25 cellular contexts compared by ENCODE assay signal in the genomic region with DNA sequence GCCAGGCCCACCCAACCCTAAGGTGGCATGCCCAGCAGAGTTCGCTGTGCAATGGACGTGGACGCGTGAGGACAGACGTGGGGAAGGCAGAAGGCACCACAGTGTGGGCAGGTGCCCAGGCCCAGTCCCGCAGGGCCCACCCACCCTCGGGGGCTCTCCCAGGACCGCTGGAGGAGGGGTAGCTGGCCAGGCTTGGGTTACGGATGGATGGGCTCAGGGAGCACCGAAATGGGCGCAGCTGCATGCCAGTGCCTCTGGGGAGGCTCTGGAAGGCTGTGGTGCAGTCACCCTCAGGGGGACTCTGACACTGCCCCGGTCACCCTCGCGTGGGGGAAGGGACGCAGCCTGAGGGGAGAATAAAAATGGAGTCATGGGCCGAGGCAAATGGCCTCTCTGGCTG. TPM values are rescaled to one million over a fixed set of nuclear protein-coding genes. Genes with fewer than 3 reads are reported as not detected.
"Had no signal": no experiment of that assay in that cellular context is flagged by ENCODE, and none has a peak within 500 bp of the region (broad histone marks: within the 10 kb centered on the region; RNA-seq: fewer than 3 reads in every experiment).

No MANE protein-coding gene starts in this region.

- H3K27ac ChIP-seq: coronary artery, esophagus squamous epithelium, gastrocnemius medialis, upper lobe of right lung had no signal

- ATAC-seq: activated T-helper 17 cell treated with anti-CD3 and anti-CD28 coated beads, Interleukin-2, amount 50 U/mL, for 72 hours; gastrocnemius medialis; natural killer cell treated with Interleukin-12 subunit alpha and Interleukin-12 subunit beta and Interleukin-15 and Interleukin-18, amount 100 ng/mL, for 72 hours; upper lobe of right lung; WTC11 had no signal

- H3K4me1 Mint-ChIP-seq: activated T-helper 17 cell treated with anti-CD3 and anti-CD28 coated beads, Interleukin-2, amount 50 U/mL, for 72 hours; WTC11 had no signal

- H3K36me3 ChIP-seq: esophagus squamous epithelium, gastrocnemius medialis, upper lobe of right lung had no signal

- H3K27me3 Mint-ChIP-seq: activated naive CD8-positive, alpha-beta T cell treated with anti-CD3 and anti-CD28 coated beads, Interleukin-2, amount 10 ng/mL, durations not matched to agents 7 days and 5 days; activated T-cell treated with anti-CD3 and anti-CD28 coated beads, Interleukin-2, amount 50 U/mL, for 24 hours; activated T-helper 17 cell treated with anti-CD3 and anti-CD28 coated beads, Interleukin-2, amount 50 U/mL, for 72 hours; natural killer cell treated with Interleukin-12 subunit alpha and Interleukin-12 subunit beta and Interleukin-15 and Interleukin-18, amount 100 ng/mL, for 72 hours had no signal

- H3K27ac Mint-ChIP-seq: activated naive CD8-positive, alpha-beta T cell treated with anti-CD3 and anti-CD28 coated beads, Interleukin-2, amount 10 ng/mL, durations not matched to agents 7 days and 5 days; activated T-cell treated with anti-CD3 and anti-CD28 coated beads, Interleukin-2, amount 50 U/mL, for 24 hours; activated T-helper 17 cell treated with anti-CD3 and anti-CD28 coated beads, Interleukin-2, amount 50 U/mL, for 72 hours; memory B cell; WTC11 had no signal

- DNase-seq: activated CD8-positive, alpha-beta memory T cell treated with anti-CD3 and anti-CD28 coated beads for 24 hours; activated CD8-positive, alpha-beta memory T cell treated with anti-CD3 and anti-CD28 coated beads, Interleukin-2, amount 50 U/mL, for 4 hours; activated naive CD4-positive, alpha-beta T cell; activated naive CD8-positive, alpha-beta T cell treated with anti-CD3 and anti-CD28 coated beads, Interleukin-2, amount 10 ng/mL, durations not matched to agents 7 days and 5 days; activated T-cell treated with anti-CD3 and anti-CD28 coated beads, Interleukin-2, amount 50 U/mL, for 24 hours; amniotic stem cell; cerebellar nuclear complex; esophagus squamous epithelium; gastrocnemius medialis; hippocampal formation; occipital lobe; stimulated activated CD4-positive, alpha-beta T cell treated with anti-CD3 and anti-CD28 coated beads, Interleukin-2, amount 100 ng/mL, for 48 hours; stimulated activated CD8-positive, alpha-beta memory T cell treated with anti-CD3 and anti-CD28 coated beads, Interleukin-4, amount 100 ng/mL, for 48 hours; stimulated activated naive CD4-positive, alpha-beta T cell; T-helper 9 cell; upper lobe of right lung had no signal

- H3K9me3 ChIP-seq: gastrocnemius medialis, upper lobe of right lung had no signal

- FAIRE-seq: bronchial epithelial cell had no signal

- H3K4me1 ChIP-seq: gastrocnemius medialis, upper lobe of right lung had no signal

- H3K4me3 Mint-ChIP-seq: activated naive CD8-positive, alpha-beta T cell treated with anti-CD3 and anti-CD28 coated beads, Interleukin-2, amount 10 ng/mL, durations not matched to agents 7 days and 5 days; activated T-cell treated with anti-CD3 and anti-CD28 coated beads, Interleukin-2, amount 50 U/mL, for 24 hours; activated T-helper 17 cell treated with anti-CD3 and anti-CD28 coated beads, Interleukin-2, amount 50 U/mL, for 72 hours; memory B cell; natural killer cell treated with Interleukin-12 subunit alpha and Interleukin-12 subunit beta and Interleukin-15 and Interleukin-18, amount 100 ng/mL, for 72 hours; WTC11 had no signal

- H3K4me3 ChIP-seq: coronary artery, esophagus squamous epithelium, gastrocnemius medialis, upper lobe of right lung had no signal

- H3K27me3 ChIP-seq: upper lobe of right lung had no signal

RNA-seq across cellular contexts. Expression of gene CCDC187, which starts 13.8 kb away (rescaled TPM):
- total RNA-seq: activated naive CD8-positive, alpha-beta T cell treated with anti-CD3 and anti-CD28 coated beads, Interleukin-2, amount 10 ng/mL, durations not matched to agents 7 days and 5 days; bronchial epithelial cell; esophagus squamous epithelium; gastrocnemius medialis; natural killer cell treated with Interleukin-12 subunit alpha and Interleukin-12 subunit beta and Interleukin-15 and Interleukin-18, amount 100 ng/mL, for 72 hours; renal cortical epithelial cell; T-helper 1 cell treated with Interleukin-12 subunit alpha and Interleukin-12 subunit beta and Interleukin-4 antibody, amounts not matched to agents 30 ng/mL and 1 ng/mL, for 36 hours had no signal
- polyA plus RNA-seq: liver had no signal
